Comparison of ENCODE assay signal across 8 cellular contexts in genomic region chr2:179129574-179130238, GRCh38.
DNase-seq lines count a peak whose midpoint lies in the region; ATAC-seq and TF ChIP-seq lines count a peak whose summit lies in the region.

No MANE protein-coding gene starts in this region.

- H3K4me1 ChIP-seq in A673 (ENCODE audit: insufficient read depth, low read length, poor library complexity, severe bottlenecking) (no peaks in the 10 kb centered on the region), psoas muscle (no peaks in the 10 kb centered on the region)

- no peak for DNase-seq in A673 (ENCODE audit: low spot score)
- DNase-seq in NCI-H2227 (lab: John Stamatoyannopoulos, UW; ENCODE audit: unreplicated experiment), result peak; percentile 35
- peak; percentile 25 for DNase-seq in epithelial cell of esophagus (ENCODE audit: low read depth)
- DNase-seq in psoas muscle, result no peak
- no peak for DNase-seq in NCI-H2081 treated with DMSO at 0.1 percent for 48 hours (lab: John Stamatoyannopoulos, UW)
- DNase-seq in NCI-H1092 (lab: John Stamatoyannopoulos, UW), result no peak

- CTCF ChIA-PET in A673 (lab: Charles Lee), result interaction anchor here (0.5 to 0.6 kb wide), 2 partner anchors 140 to 315 kb away, joined by 3 to 10 read pairs; no protein-coding TSS in a partner anchor

- H3K27me3 ChIP-seq in A673 (replicated peaks; ENCODE audit: insufficient read depth, low read depth, low read length, poor library complexity) (no peaks in the 10 kb centered on the region), psoas muscle (ENCODE audit: insufficient read depth in 3 of 3, low read length in 2 of 3) (no peaks in the 10 kb centered on the region)

- H3K4me3 ChIP-seq in A673 (ENCODE audit: low read depth, low read length, poor library complexity, severe bottlenecking), result no peak overlapping the region
- no peak overlapping the region for H3K4me3 ChIP-seq in epithelial cell of esophagus (ENCODE audit: low read length)
- no peak overlapping the region for H3K4me3 ChIP-seq in psoas muscle

- WGBS in psoas muscle, 3 donors, result 34 to 74% (median 43%) methylated on average over 1 of the region's 1 CpG

- TF ChIP-seq CTCF in A673 (conservative IDR thresholded peaks at IDR 0.05; ENCODE audit: low read depth, low read length) (peak; percentile 74), epithelial cell of esophagus (IDR thresholded peaks at IDR 0.05; ENCODE audit: insufficient read depth, low read depth, low read length, missing control alignments) (peak; percentile 66), psoas muscle (IDR thresholded peaks at IDR 0.05) (peak; percentile 64)

- H3K9me3 ChIP-seq in A673 (ENCODE audit: low read depth, low read length, poor library complexity, severe bottlenecking), result no peaks in the 10 kb centered on the region
- H3K9me3 ChIP-seq in psoas muscle, result no peaks in the 10 kb centered on the region

- no TSS peak for BruUV-seq in A673 (replicated peaks; lab: Mats Ljungman, UMichigan)

- peak; percentile 48 for ATAC-seq in GM18498 (IDR thresholded peaks at IDR 0.05; ENCODE audit: unreplicated experiment)
- ATAC-seq in psoas muscle, result peak in 1 of 4 donors; percentile 66
- no peak for ATAC-seq in HG02763 (IDR thresholded peaks at IDR 0.05; ENCODE audit: unreplicated experiment)

- H3K27ac ChIP-seq in A673 (ENCODE audit: low read depth, low read length, poor library complexity, severe bottlenecking) (no peak overlapping the region), psoas muscle (no peak overlapping the region)

- intact Hi-C loops in A673 (cut with micrococcal nuclease; ENCODE audit: unreplicated experiment) (loop anchor here (2.0 to 5.0 kb wide), 2 partner anchors 237 to 333 kb away; no protein-coding TSS in a partner anchor), psoas muscle (cut with DNase I) (loop anchor here in 1 of 2 donors (10.0 kb wide), 1 partner anchor 185 kb away; no protein-coding TSS in a partner anchor)

- H3K36me3 ChIP-seq in A673 (ENCODE audit: insufficient read depth, low read length, poor library complexity, severe bottlenecking), result no peaks in the 10 kb centered on the region
- peaks cover 0 to 9% of the 10 kb centered on the region in 2 donors for H3K36me3 ChIP-seq in psoas muscle (ENCODE audit: insufficient read depth in 1 of 2, low read depth in 1 of 2)

- POLR2A ChIA-PET in A673 (lab: Charles Lee; ENCODE audit: low non-redundant PET), result no interaction called here

Comparison
In these comparisons a context has a peak if more than half of its experiments do, and no peak if none do; other contexts are left out.
1. DNase-seq: peak in NCI-H2227 (single experiment) and epithelial cell of esophagus (single experiment); none in A673 (single experiment), psoas muscle (0 of 2), NCI-H2081 treated with DMSO at 0.1 percent for 48 hours (single experiment) and NCI-H1092 (single experiment).
2. Peak in every context shown above with its lines, with median percentiles within 50 percentile points of each other: CTCF ChIP-seq.